ENCODE assay signal across 8 cellular contexts in the genomic region with DNA sequence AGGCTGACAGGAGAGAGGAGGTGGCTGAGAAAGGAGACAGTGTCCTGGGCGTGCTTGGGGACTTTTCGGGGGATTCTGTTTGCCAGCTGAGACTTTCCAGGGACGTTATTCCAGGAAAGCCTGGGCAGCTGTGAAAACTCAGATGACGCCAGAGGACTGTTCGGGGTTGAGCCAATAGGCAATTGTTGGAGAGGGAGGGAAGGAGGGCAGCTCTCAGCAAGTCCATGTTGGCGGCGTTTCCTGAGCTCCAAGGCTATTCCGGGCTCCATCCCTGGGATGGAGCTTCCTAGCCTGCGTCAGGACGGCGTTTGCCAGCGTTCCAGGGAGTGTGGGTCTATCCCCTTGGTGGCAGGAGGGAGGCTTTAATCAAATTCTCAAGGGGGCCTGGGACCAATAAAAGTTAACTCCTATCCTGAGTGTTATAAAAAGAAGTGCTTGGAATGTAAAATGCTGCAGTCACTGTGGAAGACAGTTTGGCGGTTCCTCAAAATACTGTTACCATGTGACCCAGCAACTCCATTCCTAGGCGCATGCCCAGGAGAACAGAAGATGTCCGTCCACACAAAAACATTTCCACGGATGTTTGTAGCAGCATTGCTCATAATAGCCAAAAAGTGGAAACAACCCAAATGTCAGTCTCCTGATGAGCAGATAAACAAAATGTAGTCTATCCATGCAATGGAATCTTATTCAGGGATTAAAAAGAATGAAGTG. TPM values are rescaled to one million over a fixed set of nuclear protein-coding genes. Genes with fewer than 3 reads are reported as not detected.
DNase-seq lines count a peak whose midpoint lies in the region; ATAC-seq and TF ChIP-seq lines count a peak whose summit lies in the region.

No MANE protein-coding gene starts in this region.

- H3K9me3 Mint-ChIP-seq in stimulated activated memory B cell treated with anti-CD40 and anti-IgM and Interleukin-4, amounts not matched to agents 10 μg/mL and 1 μg/mL and 100 μg/mL, for 72 hours = no peaks in the 10 kb centered on the region
- H3K9me3 Mint-ChIP-seq in endothelial cell (ENCODE audit: unreplicated experiment) (no peaks in the 10 kb centered on the region), nephron progenitor cell (no peaks in the 10 kb centered on the region)

- no peak for TF ChIP-seq CTCF in endothelial cell (IDR thresholded peaks at IDR 0.05; ENCODE audit: unreplicated experiment)
- no peak for TF ChIP-seq CTCF in nephron progenitor cell (IDR thresholded peaks at IDR 0.05)

- H3K4me3 Mint-ChIP-seq in stimulated activated memory B cell treated with anti-CD40 and anti-IgM and Interleukin-4, amounts not matched to agents 10 μg/mL and 1 μg/mL and 100 μg/mL, for 72 hours = peak overlapping the region; percentile 68
- no peak overlapping the region for H3K4me3 Mint-ChIP-seq in endothelial cell (ENCODE audit: unreplicated experiment)
- no peak overlapping the region for H3K4me3 Mint-ChIP-seq in nephron progenitor cell

- H3K4me1 Mint-ChIP-seq in stimulated activated memory B cell treated with anti-CD40 and anti-IgM and Interleukin-4, amounts not matched to agents 10 μg/mL and 1 μg/mL and 100 μg/mL, for 72 hours = peaks cover 53% of the 10 kb centered on the region
- peaks cover 15% of the 10 kb centered on the region for H3K4me1 Mint-ChIP-seq in endothelial cell (ENCODE audit: unreplicated experiment)
- peaks cover 56% of the 10 kb centered on the region for H3K4me1 Mint-ChIP-seq in nephron progenitor cell

- no peaks in the 10 kb centered on the region for H3K36me3 Mint-ChIP-seq in stimulated activated memory B cell treated with anti-CD40 and anti-IgM and Interleukin-4, amounts not matched to agents 10 μg/mL and 1 μg/mL and 100 μg/mL, for 72 hours
- no peaks in the 10 kb centered on the region for H3K36me3 Mint-ChIP-seq in endothelial cell (ENCODE audit: low read depth, unreplicated experiment)
- no peaks in the 10 kb centered on the region for H3K36me3 Mint-ChIP-seq in nephron progenitor cell (ENCODE audit: low read depth)

- DNase-seq in GM03348 (ENCODE audit: low spot score) (peak; percentile 87), Kasumi-1 (lab: John Stamatoyannopoulos, UW) (peak; percentile 74 to 75), anterior cingulate cortex (lab: John Stamatoyannopoulos, UW) (peak in 57 of 58 donors; percentile 30 to 91 (median 78)), islet precursor cell (peak; percentile 57), NCI-H2196 (lab: John Stamatoyannopoulos, UW; ENCODE audit: unreplicated experiment) (no peak), endothelial cell (ENCODE audit: low spot score) (no peak), nephron progenitor cell (no peak)

- peak overlapping the region; percentile 87 for H3K27ac Mint-ChIP-seq in stimulated activated memory B cell treated with anti-CD40 and anti-IgM and Interleukin-4, amounts not matched to agents 10 μg/mL and 1 μg/mL and 100 μg/mL, for 72 hours
- no peak overlapping the region for H3K27ac Mint-ChIP-seq in endothelial cell (ENCODE audit: unreplicated experiment)
- no peak overlapping the region for H3K27ac Mint-ChIP-seq in nephron progenitor cell

- peak; percentile 32 for ATAC-seq in stimulated activated memory B cell treated with anti-CD40 and anti-IgM and Interleukin-4, amounts not matched to agents 10 μg/mL and 1 μg/mL and 100 μg/mL, for 72 hours

- H3K27me3 Mint-ChIP-seq in stimulated activated memory B cell treated with anti-CD40 and anti-IgM and Interleukin-4, amounts not matched to agents 10 μg/mL and 1 μg/mL and 100 μg/mL, for 72 hours = no peaks in the 10 kb centered on the region
- peaks cover 4% of the 10 kb centered on the region for H3K27me3 Mint-ChIP-seq in endothelial cell (ENCODE audit: unreplicated experiment)
- H3K27me3 Mint-ChIP-seq in nephron progenitor cell (ENCODE audit: low read depth, poor library complexity) = peaks cover 6% of the 10 kb centered on the region

RNA-seq across cellular contexts. Expression of a gene that starts 15.2 kb away (rescaled TPM):
- total RNA-seq in endothelial cell (ENCODE audit: unreplicated experiment) = 72.7 TPM

Comparison
In these comparisons a context has a peak if more than half of its experiments do, and no peak if none do; other contexts are left out.
1. DNase-seq: peak in GM03348 (single experiment), Kasumi-1 (2 of 2), anterior cingulate cortex (57 of 58) and islet precursor cell (single experiment); none in NCI-H2196 (single experiment), endothelial cell (single experiment) and nephron progenitor cell (single experiment).